Comparison of ENCODE assay signal across 10 cellular contexts in genomic region chr9:136995772-136996308, GRCh38. TPM values are rescaled to one million over a fixed set of nuclear protein-coding genes. Genes with fewer than 3 reads are reported as not detected.
DNase-seq lines count a peak whose midpoint lies in the region; TF ChIP-seq lines count a peak whose summit lies in the region.
"Had no signal": no experiment of that assay in that cellular context is flagged by ENCODE, and none has a peak within 500 bp of the region (broad histone marks: within the 10 kb centered on the region; RNA-seq: fewer than 3 reads in every experiment).

No MANE protein-coding gene starts in this region.

- H3K79me2 ChIP-seq in smooth muscle cell (ENCODE audit: low read depth) = no peaks in the 10 kb centered on the region

- H3K4me1 ChIP-seq in smooth muscle cell (ENCODE audit: low read depth) = peaks cover 18% of the 10 kb centered on the region

- H3K27ac ChIP-seq in smooth muscle cell (ENCODE audit: low read depth) = no peak overlapping the region

- peaks cover 3% of the 10 kb centered on the region for H3F3A ChIP-seq in smooth muscle cell (ENCODE audit: low read depth)

- H3K9me3 Mint-ChIP-seq in T-helper 1 cell treated with Interleukin-12 subunit alpha and Interleukin-12 subunit beta and Interleukin-4 antibody, amounts not matched to agents 30 μg/mL and 1 μg/mL, for 36 hours = no peaks in the 10 kb centered on the region
- no peaks in the 10 kb centered on the region for H3K9me3 Mint-ChIP-seq in dendritic cell treated with granulocyte-macrophage colony-stimulating factor and Interleukin-4, amounts not matched to agents 40 ng/mL and 50 ng/mL, for 4 days
- no peaks in the 10 kb centered on the region for H3K9me3 Mint-ChIP-seq in Calu3 (ENCODE audit: low read depth, unreplicated experiment)
- H3K9me3 Mint-ChIP-seq: memory B cell had no signal

- peak overlapping the region; percentile 25 for H3K4me3 Mint-ChIP-seq in T-helper 1 cell treated with Interleukin-12 subunit alpha and Interleukin-12 subunit beta and Interleukin-4 antibody, amounts not matched to agents 30 μg/mL and 1 μg/mL, for 36 hours
- H3K4me3 Mint-ChIP-seq in dendritic cell treated with granulocyte-macrophage colony-stimulating factor and Interleukin-4, amounts not matched to agents 40 ng/mL and 50 ng/mL, for 4 days = no peak overlapping the region
- H3K4me3 Mint-ChIP-seq in Calu3 (ENCODE audit: low read depth, unreplicated experiment) = no peak overlapping the region

- TF ChIP-seq CTCF in smooth muscle cell (IDR thresholded peaks at IDR 0.05; ENCODE audit: borderline replicate concordance, insufficient read depth, poor library complexity, severe bottlenecking) = no peak
- no peak for TF ChIP-seq CTCF in Calu3 (IDR thresholded peaks at IDR 0.05; ENCODE audit: unreplicated experiment)

- peak overlapping the region; percentile 82 for H3K4me2 ChIP-seq in smooth muscle cell

- no peaks in the 10 kb centered on the region for H4K20me1 ChIP-seq in smooth muscle cell (ENCODE audit: low read depth)

- BruUV-seq in Calu3 (replicated peaks; lab: Mats Ljungman, UMichigan) = no TSS peak

- no peak for DNase-seq in T-helper 1 cell
- DNase-seq in NCI-H2029 treated with DMSO at 0.1 percent for 48 hours (lab: John Stamatoyannopoulos, UW) = peak; percentile 58
- DNase-seq in smooth muscle cell (lab: John Stamatoyannopoulos, UW; ENCODE audit: unreplicated experiment) = no peak
- DNase-seq in cerebellar nuclear complex (lab: John Stamatoyannopoulos, UW) = no peak
- DNase-seq in middle frontal gyrus (ENCODE audit: extremely low spot score, low spot score) = no peak
- no peak for DNase-seq in Calu3

- peaks cover 33% of the 10 kb centered on the region for H3K4me1 Mint-ChIP-seq in T-helper 1 cell treated with Interleukin-12 subunit alpha and Interleukin-12 subunit beta and Interleukin-4 antibody, amounts not matched to agents 30 μg/mL and 1 μg/mL, for 36 hours (ENCODE audit: low read depth)
- peaks cover 79% of the 10 kb centered on the region for H3K4me1 Mint-ChIP-seq in dendritic cell treated with granulocyte-macrophage colony-stimulating factor and Interleukin-4, amounts not matched to agents 40 ng/mL and 50 ng/mL, for 4 days (ENCODE audit: low read depth)
- H3K4me1 Mint-ChIP-seq in Calu3 (ENCODE audit: low read depth, unreplicated experiment) = peaks cover 11% of the 10 kb centered on the region

- CTCF ChIA-PET in Calu3 (lab: Charles Lee) = interaction anchor here (1.0 to 1.6 kb wide), 2 partner anchors 17 to 46 kb away, joined by 4 to 8 read pairs; no protein-coding TSS in a partner anchor

- no peaks in the 10 kb centered on the region for H3K36me3 ChIP-seq in smooth muscle cell (ENCODE audit: low read depth)

- no peak overlapping the region for H2AFZ ChIP-seq in smooth muscle cell (ENCODE audit: low read depth)

- intact Hi-C loops in dendritic cell treated with granulocyte-macrophage colony-stimulating factor and Interleukin-4, amounts not matched to agents 40 ng/mL and 50 ng/mL, for 4 days (cut with micrococcal nuclease) = loop anchor here (10.0 kb wide), 1 partner anchor 51 kb away; the partner anchor contains the start of genes C8G and FBXW5
- intact Hi-C loops in Calu3 (cut with micrococcal nuclease; ENCODE audit: unreplicated experiment) = no loop called here

- no peaks in the 10 kb centered on the region for H3K9me3 ChIP-seq in smooth muscle cell (replicated peaks; ENCODE audit: low read depth)

- peaks cover 9% of the 10 kb centered on the region for H3K36me3 Mint-ChIP-seq in T-helper 1 cell treated with Interleukin-12 subunit alpha and Interleukin-12 subunit beta and Interleukin-4 antibody, amounts not matched to agents 30 μg/mL and 1 μg/mL, for 36 hours (ENCODE audit: low read depth)
- peaks cover 22% of the 10 kb centered on the region for H3K36me3 Mint-ChIP-seq in dendritic cell treated with granulocyte-macrophage colony-stimulating factor and Interleukin-4, amounts not matched to agents 40 ng/mL and 50 ng/mL, for 4 days (ENCODE audit: low read depth)
- peaks cover 24% of the 10 kb centered on the region for H3K36me3 Mint-ChIP-seq in Calu3 (ENCODE audit: insufficient read depth, unreplicated experiment)
- H3K36me3 Mint-ChIP-seq: memory B cell had no signal

- H3K9ac ChIP-seq in smooth muscle cell (ENCODE audit: low read depth) = no peak overlapping the region

- 66% methylated on average over 9 of the region's 12 CpGs for WGBS in smooth muscle cell (ENCODE audit: low lambda C conversion rate)

- peak overlapping the region; percentile 40 for H3K4me3 ChIP-seq in smooth muscle cell

- peaks cover 4% of the 10 kb centered on the region for H3K27me3 Mint-ChIP-seq in T-helper 1 cell treated with Interleukin-12 subunit alpha and Interleukin-12 subunit beta and Interleukin-4 antibody, amounts not matched to agents 30 μg/mL and 1 μg/mL, for 36 hours (ENCODE audit: low read depth)
- H3K27me3 Mint-ChIP-seq in dendritic cell treated with granulocyte-macrophage colony-stimulating factor and Interleukin-4, amounts not matched to agents 40 ng/mL and 50 ng/mL, for 4 days = peaks cover 47% of the 10 kb centered on the region
- no peaks in the 10 kb centered on the region for H3K27me3 Mint-ChIP-seq in Calu3 (ENCODE audit: unreplicated experiment)

- H3K27ac Mint-ChIP-seq in T-helper 1 cell treated with Interleukin-12 subunit alpha and Interleukin-12 subunit beta and Interleukin-4 antibody, amounts not matched to agents 30 μg/mL and 1 μg/mL, for 36 hours = peak overlapping the region; percentile 52
- peak overlapping the region; percentile 65 for H3K27ac Mint-ChIP-seq in dendritic cell treated with granulocyte-macrophage colony-stimulating factor and Interleukin-4, amounts not matched to agents 40 ng/mL and 50 ng/mL, for 4 days
- no peak overlapping the region for H3K27ac Mint-ChIP-seq in Calu3 (ENCODE audit: unreplicated experiment)
- H3K27ac Mint-ChIP-seq: memory B cell had no signal

- H3K27me3 ChIP-seq in smooth muscle cell (ENCODE audit: low read depth) = no peaks in the 10 kb centered on the region

RNA-seq across cellular contexts. Expression of gene CLIC3, which starts 0.5 kb away (rescaled TPM):
- 15.2 and 36.8 TPM in 2 replicates for total RNA-seq in smooth muscle cell
- 43.9 and 69.9 TPM in 2 replicates for polyA plus RNA-seq in smooth muscle cell
- total RNA-seq in Calu3 (2022) = 0.35 and 0.91 TPM in 2 replicates

RNA-seq across cellular contexts. Expression of gene PAXX, which starts 3.6 kb away (rescaled TPM):
- total RNA-seq in smooth muscle cell = 27.4 and 29.0 TPM in 2 replicates
- 61.4 and 62.0 TPM in 2 replicates for polyA plus RNA-seq in smooth muscle cell
- total RNA-seq in Calu3 (2022) = 38.3 and 43.7 TPM in 2 replicates

RNA-seq across cellular contexts. Expression of gene LCNL1, which starts 13.0 kb away (rescaled TPM):
- total RNA-seq in smooth muscle cell (0.67 and 1.1 TPM in 2 replicates), Calu3 (2022) (0.22 TPM in 1 of 2 replicates, not detected in the other)
- polyA plus RNA-seq in smooth muscle cell = 0.85 and 0.89 TPM in 2 replicates
- total RNA-seq: T-helper 1 cell treated with Interleukin-12 subunit alpha and Interleukin-12 subunit beta and Interleukin-4 antibody, amounts not matched to agents 30 ng/mL and 1 ng/mL, for 36 hours had no signal

RNA-seq across cellular contexts. Expression of gene PTGDS, which starts 18.5 kb away (rescaled TPM):
- 119 and 145 TPM in 2 replicates for total RNA-seq in smooth muscle cell
- polyA plus RNA-seq in smooth muscle cell = 597 and 611 TPM in 2 replicates
- not detected in 2 replicates for total RNA-seq in Calu3 (2022)

RNA-seq across cellular contexts. Expression of gene ABCA2, which starts 32.2 kb away (rescaled TPM):
- total RNA-seq in smooth muscle cell (15.9 and 23.0 TPM in 2 replicates), Calu3 (2022) (47.6 and 50.7 TPM in 2 replicates)
- polyA plus RNA-seq in smooth muscle cell = 26.2 and 29.0 TPM in 2 replicates
